ENCODE assay signal across 8 cellular contexts in the genomic region with DNA sequence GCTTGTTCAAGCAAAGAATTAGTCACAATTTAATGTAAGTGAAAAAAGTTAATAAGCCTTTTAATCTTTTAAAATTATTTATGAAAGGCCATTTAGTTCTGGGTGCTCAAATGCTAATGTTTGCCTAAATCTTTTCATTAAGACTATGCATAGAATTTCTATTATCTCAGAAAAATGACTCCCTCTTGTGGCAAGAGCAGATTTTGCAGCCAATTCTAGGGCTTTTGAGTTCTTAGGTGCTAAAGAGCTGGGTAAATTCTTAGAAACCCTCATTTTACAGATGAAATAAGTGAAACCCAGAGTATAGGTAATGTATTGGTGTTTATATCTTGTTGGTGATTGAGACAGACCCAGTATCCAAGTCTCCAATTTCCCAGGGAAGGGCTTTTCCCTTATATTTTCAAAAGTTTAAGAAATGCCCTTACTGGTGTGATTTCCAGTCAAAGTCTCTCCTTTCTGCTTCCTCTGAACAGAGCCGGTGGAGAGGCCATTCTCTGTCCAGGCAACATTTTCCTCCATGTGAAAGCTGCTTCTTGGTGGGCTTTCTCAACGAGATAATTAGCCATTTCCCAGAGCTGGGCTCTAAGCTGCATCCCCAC. TPM values are rescaled to one million over a fixed set of nuclear protein-coding genes. Genes with fewer than 3 reads are reported as not detected.
DNase-seq lines count a peak whose midpoint lies in the region; ATAC-seq and TF ChIP-seq lines count a peak whose summit lies in the region.

No MANE protein-coding gene starts in this region.

- no peak overlapping the region; the same call in 1 of the 2 replicates for H2AFZ ChIP-seq in Loucy (ENCODE audit: low read length)

- H3K27me3 ChIP-seq in Loucy (ENCODE audit: insufficient read depth, low read length, poor library complexity, severe bottlenecking) (no peaks in the 10 kb centered on the region), WERI-Rb-1 (ENCODE audit: insufficient read depth, low read depth, severe bottlenecking) (no peaks in the 10 kb centered on the region)

- H3K9me3 Mint-ChIP-seq in neural crest cell = no peaks in the 10 kb centered on the region

- H4K20me1 ChIP-seq in Loucy (ENCODE audit: insufficient read depth, low read length, poor library complexity, severe bottlenecking) = no peaks in the 10 kb centered on the region

- no peak overlapping the region for H3K27ac Mint-ChIP-seq in neural crest cell (ENCODE audit: unreplicated experiment)

- DNase-seq in CD1c-positive myeloid dendritic cell (ENCODE audit: extremely low spot score) (peak; percentile 76), WERI-Rb-1 (peak; percentile 41), erythroblast (lab: John Stamatoyannopoulos, UW) (peak; percentile 19 to 56), neural crest cell (ENCODE audit: low read depth, low spot score) (peak; percentile 55)

- no peak for TF ChIP-seq POLR2A in erythroblast (IDR thresholded peaks at IDR 0.05; ENCODE audit: low read length)

- no peak overlapping the region for H3K4me3 ChIP-seq in Loucy (ENCODE audit: low read length, poor library complexity, severe bottlenecking)
- no peak overlapping the region for H3K4me3 ChIP-seq in WERI-Rb-1 (ENCODE audit: low read depth, low read length)

- H3K36me3 ChIP-seq in Loucy (ENCODE audit: insufficient read depth, low read length) (no peaks in the 10 kb centered on the region), WERI-Rb-1 (no peaks in the 10 kb centered on the region)

- no peaks in the 10 kb centered on the region for H3K4me1 ChIP-seq in Loucy (ENCODE audit: insufficient read depth, low read length, poor library complexity, severe bottlenecking)

- H3K36me3 Mint-ChIP-seq in neural crest cell (ENCODE audit: low read depth) = no peaks in the 10 kb centered on the region

- H3K4me2 ChIP-seq in Loucy (ENCODE audit: low read depth, low read length, poor library complexity, severe bottlenecking) = no peak overlapping the region

- no peaks in the 10 kb centered on the region for H3K79me2 ChIP-seq in Loucy (ENCODE audit: insufficient read depth, low read length)

- peaks cover 10% of the 10 kb centered on the region for H3K27me3 Mint-ChIP-seq in neural crest cell (ENCODE audit: low read depth)

- TF ChIP-seq CTCF in Loucy (conservative IDR thresholded peaks at IDR 0.05; ENCODE audit: low read length) (peak; percentile 85), WERI-Rb-1 (IDR thresholded peaks at IDR 0.05; ENCODE audit: low read depth, low read length) (peak; percentile 25; the same call in 1 of the 2 replicates), neural crest cell (conservative IDR thresholded peaks at IDR 0.05) (peak; percentile 83)

- no peak overlapping the region for H3K9ac ChIP-seq in Loucy (ENCODE audit: low read depth, low read length, poor library complexity, severe bottlenecking)

- H3K4me3 Mint-ChIP-seq in neural crest cell = no peak overlapping the region

- H3K4me1 Mint-ChIP-seq in neural crest cell = no peaks in the 10 kb centered on the region

- H3K9me3 ChIP-seq in Loucy (ENCODE audit: insufficient read depth, low read depth, low read length) (no peaks in the 10 kb centered on the region), WERI-Rb-1 (ENCODE audit: severe bottlenecking) (no peaks in the 10 kb centered on the region)

- H3F3A ChIP-seq in Loucy (ENCODE audit: low read depth) = no peaks in the 10 kb centered on the region

- ATAC-seq in GM18511 (IDR thresholded peaks at IDR 0.05; ENCODE audit: unreplicated experiment) = peak; percentile 66
- ATAC-seq in GM18909 (IDR thresholded peaks at IDR 0.05; ENCODE audit: poor library complexity, unreplicated experiment) = no peak
- ATAC-seq in HG02571 (IDR thresholded peaks at IDR 0.05; ENCODE audit: unreplicated experiment) = no peak

- H3K27ac ChIP-seq in WERI-Rb-1 = no peak overlapping the region

- H3K9me2 ChIP-seq in Loucy (replicated peaks; ENCODE audit: low read depth, low read length) = no peaks in the 10 kb centered on the region

RNA-seq across cellular contexts. Expression of a gene that starts 24.1 kb away (rescaled TPM):
- total RNA-seq in neural crest cell = 2.7 and 3.1 TPM in 2 replicates

Comparison
In these comparisons a context has a peak if more than half of its experiments do, and no peak if none do; other contexts are left out.
1. CTCF ChIP-seq: peak in every context shown above with its lines; median percentile 85 in Loucy; 83 in neural crest cell; 25 in WERI-Rb-1.